1 cellular context compared by ENCODE assay signal in the genomic region with DNA sequence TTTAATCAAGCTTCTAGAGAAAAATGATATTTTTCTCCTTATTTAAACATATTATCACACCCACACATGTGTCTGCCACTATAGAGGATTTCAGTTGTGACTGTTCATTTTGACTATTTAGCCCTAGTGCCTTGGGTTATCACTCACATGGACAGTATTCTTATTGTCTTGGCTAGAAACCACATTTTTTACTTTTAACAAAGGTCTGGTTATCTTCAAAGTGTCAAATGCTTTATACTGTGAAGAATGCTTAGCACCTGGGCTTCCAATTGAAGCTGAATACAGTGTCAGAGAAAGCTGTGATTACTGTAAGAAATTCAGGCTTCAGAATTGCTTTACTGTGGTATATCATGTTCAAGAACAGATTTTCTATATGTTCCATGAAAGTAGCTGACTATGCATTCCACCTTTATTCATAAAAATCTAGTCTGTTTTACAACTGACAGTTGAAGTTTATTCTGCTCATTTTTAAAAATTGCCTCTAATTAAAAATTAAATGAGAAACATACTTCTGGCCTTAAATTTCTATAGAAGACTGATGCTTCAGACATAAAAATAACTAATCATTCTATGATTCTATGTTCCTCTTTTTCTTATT.
TF ChIP-seq lines count a peak whose summit lies in the region.

No MANE protein-coding gene starts in this region.

TF ChIP-seq in H1, 55 proteins besides CTCF, POLR2A, EP300 and RAD21 (continued from another document):
- no peak for TF ChIP-seq RFX5 (IDR thresholded peaks at IDR 0.05; ENCODE audit: borderline replicate concordance, low read depth, low read length)
- no peak for TF ChIP-seq E2F6 (IDR thresholded peaks at IDR 0.05)
